ENCODE assay signal across 21 cellular contexts in the genomic region with DNA sequence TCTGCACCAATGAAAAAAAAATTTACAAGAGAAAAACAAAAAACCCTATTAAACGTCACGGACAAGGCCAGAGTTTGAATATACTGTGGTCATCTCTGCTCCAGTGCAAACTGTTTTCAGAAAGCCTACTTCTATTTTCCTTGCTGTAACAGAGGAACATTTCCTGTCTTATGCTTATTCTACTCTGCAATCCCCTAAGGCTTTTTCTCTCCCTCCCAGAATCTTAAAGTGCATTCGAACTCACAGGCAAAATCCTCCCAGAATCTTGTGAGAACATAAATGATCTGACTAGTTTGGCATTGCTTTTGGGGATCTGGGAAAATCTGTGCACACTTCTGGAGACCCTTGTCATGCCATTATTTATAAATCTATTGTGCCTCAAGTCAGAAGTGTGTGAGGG. TPM values are rescaled to one million over a fixed set of nuclear protein-coding genes. Genes with fewer than 3 reads are reported as not detected.
"Had no signal": no experiment of that assay in that cellular context is flagged by ENCODE, and none has a peak within 500 bp of the region (broad histone marks: within the 10 kb centered on the region; RNA-seq: fewer than 3 reads in every experiment).

No MANE protein-coding gene starts in this region.

RNA-seq across cellular contexts. Expression of gene DBET, which starts 0.5 kb away (rescaled TPM):
- total RNA-seq: cerebellum, colonic mucosa, dermis microvascular lymphatic vessel endothelial cell, endodermal cell, esophagus mucosa, esophagus squamous epithelium, gastrocnemius medialis, glomerular endothelial cell, heart right ventricle, kidney epithelial cell, left cardiac atrium, left ventricle myocardium superior, lower leg skin, lower lobe of right lung, lung microvascular endothelial cell, mesenteric fat pad, mesothelial cell of epicardium, mucosa of descending colon, myocyte had no signal
- polyA plus RNA-seq: heart right ventricle, keratinocyte had no signal

RNA-seq across cellular contexts. Expression of gene FRG2, which starts 37.8 kb away (rescaled TPM):
- total RNA-seq: cerebellum, colonic mucosa, dermis microvascular lymphatic vessel endothelial cell, endodermal cell, esophagus mucosa, esophagus squamous epithelium, gastrocnemius medialis, glomerular endothelial cell, heart right ventricle, kidney epithelial cell, left cardiac atrium, left lung, left ventricle myocardium superior, lower leg skin, lower lobe of right lung, lung microvascular endothelial cell, mesenteric fat pad, mesothelial cell of epicardium, mucosa of descending colon, myocyte had no signal
- polyA plus RNA-seq: heart right ventricle, keratinocyte had no signal
